Comparison of ENCODE assay signal across 13 cellular contexts in genomic region chr3:107432646-107433045, GRCh38. TPM values are rescaled to one million over a fixed set of nuclear protein-coding genes. Genes with fewer than 3 reads are reported as not detected.
DNase-seq lines count a peak whose midpoint lies in the region; ATAC-seq, FAIRE-seq and TF ChIP-seq lines count a peak whose summit lies in the region.
"Had no signal": no experiment of that assay in that cellular context is flagged by ENCODE, and none has a peak within 500 bp of the region (broad histone marks: within the 10 kb centered on the region; RNA-seq: fewer than 3 reads in every experiment).

No MANE protein-coding gene starts in this region.

- dilution Hi-C loops in keratinocyte (cut with MboI; ENCODE audit: extremely low pct_ligation_motif_present, low sequenced_read_pairs), result loop anchor here (25.0 kb wide), 1 partner anchor 170 kb away; no protein-coding TSS in a partner anchor

- DNase-seq in activated naive CD4-positive, alpha-beta T cell treated with anti-CD3 and anti-CD28 coated beads, Interleukin-2, amount 10 ng/mL, durations not matched to agents 7 days and 5 days, result no peak
- no peak for DNase-seq in activated naive CD4-positive, alpha-beta T cell treated with anti-CD3 and anti-CD28 coated beads, Interleukin-2, amount 50 U/mL, for 72 hours (ENCODE audit: low spot score in 2 of 2)
- no peak for DNase-seq in activated T-helper 1 cell treated with anti-CD3 and anti-CD28 coated beads, Interleukin-12 subunit alpha, Interleukin-12 subunit beta, Interleukin-2, Interleukin-4 antibody, amounts not matched to agents 30 ng/mL and 10 ng/mL and 1 ng/mL, durations not matched to agents 14 hours and 24 hours and 36 hours (ENCODE audit: low spot score)
- no peak for DNase-seq in keratinocyte (ENCODE audit: low read depth, low spot score)
- DNase-seq in thoracic aorta (ENCODE audit: low spot score), result no peak
- DNase-seq in T-helper 9 cell, result no peak
- no peak for DNase-seq in effector CD4-positive, alpha-beta T cell
- DNase-seq: activated CD4-positive, alpha-beta T cell treated with anti-CD3 and anti-CD28 coated beads, Interleukin-2, amount 50 U/mL, for 4 hours; NCI-H2227 treated with DMSO at 0.1 percent for 48 hours had no signal

- H3K27ac Mint-ChIP-seq in activated naive CD4-positive, alpha-beta T cell treated with anti-CD3 and anti-CD28 coated beads, Interleukin-2, amount 10 ng/mL, durations not matched to agents 7 days and 5 days, result no peak overlapping the region
- peak overlapping the region in 1 of 2 donors; percentile 87 for H3K27ac Mint-ChIP-seq in activated naive CD4-positive, alpha-beta T cell treated with anti-CD3 and anti-CD28 coated beads, Interleukin-2, amount 50 U/mL, for 72 hours
- H3K27ac Mint-ChIP-seq in activated T-helper 1 cell treated with anti-CD3 and anti-CD28 coated beads, Interleukin-12 subunit alpha, Interleukin-12 subunit beta, Interleukin-2, Interleukin-4 antibody, amounts not matched to agents 30 ng/mL and 10 ng/mL and 1 ng/mL, durations not matched to agents 14 hours and 24 hours and 36 hours, result no peak overlapping the region

- H3K36me3 Mint-ChIP-seq in activated naive CD4-positive, alpha-beta T cell treated with anti-CD3 and anti-CD28 coated beads, Interleukin-2, amount 10 ng/mL, durations not matched to agents 7 days and 5 days, result no peaks in the 10 kb centered on the region
- no peaks in the 10 kb centered on the region for H3K36me3 Mint-ChIP-seq in activated naive CD4-positive, alpha-beta T cell treated with anti-CD3 and anti-CD28 coated beads, Interleukin-2, amount 50 U/mL, for 72 hours
- H3K36me3 Mint-ChIP-seq in activated T-helper 1 cell treated with anti-CD3 and anti-CD28 coated beads, Interleukin-12 subunit alpha, Interleukin-12 subunit beta, Interleukin-2, Interleukin-4 antibody, amounts not matched to agents 30 ng/mL and 10 ng/mL and 1 ng/mL, durations not matched to agents 14 hours and 24 hours and 36 hours (ENCODE audit: low read depth), result no peaks in the 10 kb centered on the region

- H3K9me3 ChIP-seq in keratinocyte (ENCODE audit: control insufficient read depth, low read depth, low read length) (no peaks in the 10 kb centered on the region), thoracic aorta (no peaks in the 10 kb centered on the region)
- H3K9me3 ChIP-seq: right atrium auricular region had no signal

- no peaks in the 10 kb centered on the region for H3K36me3 ChIP-seq in keratinocyte (ENCODE audit: control insufficient read depth in 2 of 2, extremely low read depth in 1 of 2, insufficient read depth in 2 of 2, low read length in 2 of 2)
- no peaks in the 10 kb centered on the region for H3K36me3 ChIP-seq in thoracic aorta
- H3K36me3 ChIP-seq: right atrium auricular region had no signal

- H3K9me3 Mint-ChIP-seq in activated naive CD4-positive, alpha-beta T cell treated with anti-CD3 and anti-CD28 coated beads, Interleukin-2, amount 10 ng/mL, durations not matched to agents 7 days and 5 days, result no peaks in the 10 kb centered on the region
- H3K9me3 Mint-ChIP-seq in activated naive CD4-positive, alpha-beta T cell treated with anti-CD3 and anti-CD28 coated beads, Interleukin-2, amount 50 U/mL, for 72 hours, result no peaks in the 10 kb centered on the region
- no peaks in the 10 kb centered on the region for H3K9me3 Mint-ChIP-seq in activated T-helper 1 cell treated with anti-CD3 and anti-CD28 coated beads, Interleukin-12 subunit alpha, Interleukin-12 subunit beta, Interleukin-2, Interleukin-4 antibody, amounts not matched to agents 30 ng/mL and 10 ng/mL and 1 ng/mL, durations not matched to agents 14 hours and 24 hours and 36 hours

- no peak for ATAC-seq in activated naive CD4-positive, alpha-beta T cell treated with anti-CD3 and anti-CD28 coated beads, Interleukin-2, amount 50 U/mL, for 72 hours
- ATAC-seq in thoracic aorta (ENCODE audit: insufficient number of reproducible peaks, low FRiP score, low read depth) (no peak), HG03135 (IDR thresholded peaks at IDR 0.05; ENCODE audit: unreplicated experiment) (no peak)

- H3K27ac ChIP-seq in keratinocyte (ENCODE audit: control insufficient read depth, insufficient read depth, low read length) (no peak overlapping the region), thoracic aorta (peak overlapping the region; percentile 89 to 99)

- H3K27me3 ChIP-seq in keratinocyte (ENCODE audit: control insufficient read depth, extremely low read depth, insufficient read depth, low read length) (no peaks in the 10 kb centered on the region), thoracic aorta (replicated peaks; ENCODE audit: insufficient read depth) (no peaks in the 10 kb centered on the region)
- H3K27me3 ChIP-seq: right atrium auricular region had no signal

- H3K4me3 ChIP-seq in keratinocyte (ENCODE audit: control insufficient read depth in 2 of 3, extremely low read depth in 1 of 3, insufficient read depth in 2 of 3, low read depth in 1 of 3, low read length in 3 of 3) (peak overlapping the region in 2 of 3 experiments; percentile 71 to 89), thoracic aorta (peak overlapping the region; percentile 93)

- H3K27me3 Mint-ChIP-seq in activated naive CD4-positive, alpha-beta T cell treated with anti-CD3 and anti-CD28 coated beads, Interleukin-2, amount 10 ng/mL, durations not matched to agents 7 days and 5 days, result peaks cover 51% of the 10 kb centered on the region
- H3K27me3 Mint-ChIP-seq in activated T-helper 1 cell treated with anti-CD3 and anti-CD28 coated beads, Interleukin-12 subunit alpha, Interleukin-12 subunit beta, Interleukin-2, Interleukin-4 antibody, amounts not matched to agents 30 ng/mL and 10 ng/mL and 1 ng/mL, durations not matched to agents 14 hours and 24 hours and 36 hours (ENCODE audit: insufficient read depth), result peaks cover 45% of the 10 kb centered on the region

- H3K4me3 Mint-ChIP-seq in activated naive CD4-positive, alpha-beta T cell treated with anti-CD3 and anti-CD28 coated beads, Interleukin-2, amount 10 ng/mL, durations not matched to agents 7 days and 5 days, result peak overlapping the region; percentile 41
- peak overlapping the region; percentile 88 for H3K4me3 Mint-ChIP-seq in activated T-helper 1 cell treated with anti-CD3 and anti-CD28 coated beads, Interleukin-12 subunit alpha, Interleukin-12 subunit beta, Interleukin-2, Interleukin-4 antibody, amounts not matched to agents 30 ng/mL and 10 ng/mL and 1 ng/mL, durations not matched to agents 14 hours and 24 hours and 36 hours

- no peak overlapping the region for H3K9ac ChIP-seq in keratinocyte (ENCODE audit: control insufficient read depth, extremely low read depth, insufficient read depth, low read length)

- TF ChIP-seq CTCF in keratinocyte (optimal IDR thresholded peaks at IDR 0.05 in 1 of 3, IDR thresholded peaks at IDR 0.05 in 1 of 3, conservative IDR thresholded peaks at IDR 0.05 in 1 of 3; ENCODE audit: extremely low read depth in 1 of 3, insufficient read depth in 2 of 3, low read length in 3 of 3), result no peak
- TF ChIP-seq CTCF in thoracic aorta (IDR thresholded peaks at IDR 0.05), result no peak

- no peaks in the 10 kb centered on the region for H3K79me2 ChIP-seq in keratinocyte (ENCODE audit: control insufficient read depth, insufficient read depth, low read length)

- H4K20me1 ChIP-seq in keratinocyte (ENCODE audit: control insufficient read depth, extremely low read depth, insufficient read depth, low read length), result no peaks in the 10 kb centered on the region

- H3K4me1 ChIP-seq in keratinocyte (ENCODE audit: control insufficient read depth, extremely low read depth, insufficient read depth, low read length) (peaks cover 27% of the 10 kb centered on the region), thoracic aorta (ENCODE audit: control insufficient read depth in 1 of 2, low read depth in 2 of 2) (peaks cover 5 to 10% of the 10 kb centered on the region in 2 donors)

- no peaks in the 10 kb centered on the region for H3K9me1 ChIP-seq in keratinocyte (ENCODE audit: control insufficient read depth, extremely low read depth, insufficient read depth, low read length)

- CTCF ChIA-PET in activated naive CD4-positive, alpha-beta T cell treated with anti-CD3 and anti-CD28 coated beads, Interleukin-2, amount 10 ng/mL, durations not matched to agents 7 days and 5 days (lab: Charles Lee), result interaction anchor here (1.2 to 4.9 kb wide), 2 partner anchors 192 to 197 kb away, joined by 3 to 29 read pairs; no protein-coding TSS in a partner anchor

- H3K4me2 ChIP-seq in keratinocyte (ENCODE audit: control insufficient read depth, extremely low read depth, insufficient read depth, low read depth, low read length), result peak overlapping the region; percentile 99

- peaks cover 19% of the 10 kb centered on the region for H3K4me1 Mint-ChIP-seq in activated naive CD4-positive, alpha-beta T cell treated with anti-CD3 and anti-CD28 coated beads, Interleukin-2, amount 10 ng/mL, durations not matched to agents 7 days and 5 days
- peaks cover 21% of the 10 kb centered on the region for H3K4me1 Mint-ChIP-seq in activated T-helper 1 cell treated with anti-CD3 and anti-CD28 coated beads, Interleukin-12 subunit alpha, Interleukin-12 subunit beta, Interleukin-2, Interleukin-4 antibody, amounts not matched to agents 30 ng/mL and 10 ng/mL and 1 ng/mL, durations not matched to agents 14 hours and 24 hours and 36 hours (ENCODE audit: low read depth)

- peak; percentile 23 for FAIRE-seq in keratinocyte (lab: Jason Lieb, UNC)
- FAIRE-seq: GM19239 had no signal

- intact Hi-C loops in activated T-helper 1 cell treated with anti-CD3 and anti-CD28 coated beads, Interleukin-12 subunit alpha, Interleukin-12 subunit beta, Interleukin-2, Interleukin-4 antibody, amounts not matched to agents 30 ng/mL and 10 ng/mL and 1 ng/mL, durations not matched to agents 14 hours and 24 hours and 36 hours (cut with micrococcal nuclease), result no loop called here

- H2AFZ ChIP-seq in keratinocyte (ENCODE audit: control insufficient read depth, low read length), result no peak overlapping the region

RNA-seq across cellular contexts. Expression of gene CCDC54, which starts 55.4 kb away (rescaled TPM):
- total RNA-seq in activated naive CD4-positive, alpha-beta T cell treated with anti-CD3 and anti-CD28 coated beads, Interleukin-2, amount 50 U/mL, for 72 hours, result not detected
- total RNA-seq in activated T-helper 1 cell treated with anti-CD3 and anti-CD28 coated beads, Interleukin-12 subunit alpha, Interleukin-12 subunit beta, Interleukin-2, Interleukin-4 antibody, amounts not matched to agents 30 ng/mL and 10 ng/mL and 1 ng/mL, durations not matched to agents 14 hours and 24 hours and 36 hours, result not detected in 2 replicates
- polyA plus RNA-seq in keratinocyte, result not detected in 3 replicates
- not detected for polyA plus RNA-seq in keratinocyte (2011; ENCODE audit: low read depth)
- polyA plus RNA-seq in keratinocyte (2011; cell fraction: cytosol; rRNA removed), result not detected in 2 replicates
- polyA plus RNA-seq in keratinocyte (2011; cell fraction: nucleus; rRNA removed), result not detected in 2 replicates
- not detected in 2 replicates for polyA plus RNA-seq in keratinocyte (2012; ENCODE audit: low replicate concordance)
- not detected in 3 replicates for polyA minus RNA-seq in keratinocyte
- not detected for polyA minus RNA-seq in keratinocyte (2011; cell fraction: cytosol; rRNA and poly(A)+ RNA removed)
- not detected in 2 replicates for polyA minus RNA-seq in keratinocyte (2011; cell fraction: nucleus; rRNA and poly(A)+ RNA removed)
- not detected for total RNA-seq in thoracic aorta
- total RNA-seq: right atrium auricular region, ureter had no signal
